Comparison of ENCODE assay signal across 2 cellular contexts in the genomic region with DNA sequence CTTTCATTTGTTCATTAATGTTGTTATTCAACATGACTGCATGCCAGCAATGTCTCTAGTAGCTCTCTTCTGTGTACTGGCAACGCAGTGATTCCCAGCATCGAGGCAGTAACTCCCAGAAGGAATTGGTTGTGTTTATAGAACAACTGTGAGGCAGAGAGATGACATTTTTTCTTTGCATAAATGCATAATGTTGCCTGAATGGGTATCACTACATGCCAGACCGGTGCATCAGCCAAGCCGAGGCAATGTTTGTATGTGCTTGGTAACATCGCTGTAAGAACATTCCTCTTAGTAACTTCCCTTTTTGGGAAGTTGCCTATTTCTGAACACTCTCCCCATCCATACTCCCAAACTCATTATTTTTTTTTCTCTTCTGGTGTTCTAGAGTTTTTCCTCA.
TF ChIP-seq lines count a peak whose summit lies in the region.

No MANE protein-coding gene starts in this region.

TF ChIP-seq in SK-N-SH, 30 proteins besides CTCF, POLR2A, EP300 and RAD21 (continued from another document):
- TF ChIP-seq, protein P1, sequence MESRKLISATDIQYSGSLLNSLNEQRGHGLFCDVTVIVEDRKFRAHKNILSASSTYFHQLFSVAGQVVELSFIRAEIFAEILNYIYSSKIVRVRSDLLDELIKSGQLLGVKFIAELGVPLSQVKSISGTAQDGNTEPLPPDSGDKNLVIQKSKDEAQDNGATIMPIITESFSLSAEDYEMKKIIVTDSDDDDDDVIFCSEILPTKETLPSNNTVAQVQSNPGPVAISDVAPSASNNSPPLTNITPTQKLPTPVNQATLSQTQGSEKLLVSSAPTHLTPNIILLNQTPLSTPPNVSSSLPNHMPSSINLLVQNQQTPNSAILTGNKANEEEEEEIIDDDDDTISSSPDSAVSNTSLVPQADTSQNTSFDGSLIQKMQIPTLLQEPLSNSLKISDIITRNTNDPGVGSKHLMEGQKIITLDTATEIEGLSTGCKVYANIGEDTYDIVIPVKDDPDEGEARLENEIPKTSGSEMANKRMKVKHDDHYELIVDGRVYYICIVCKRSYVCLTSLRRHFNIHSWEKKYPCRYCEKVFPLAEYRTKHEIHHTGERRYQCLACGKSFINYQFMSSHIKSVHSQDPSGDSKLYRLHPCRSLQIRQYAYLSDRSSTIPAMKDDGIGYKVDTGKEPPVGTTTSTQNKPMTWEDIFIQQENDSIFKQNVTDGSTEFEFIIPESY (IDR thresholded peaks at IDR 0.05; ENCODE audit: borderline replicate concordance, low read depth) = no peak
- TF ChIP-seq, protein P2, sequence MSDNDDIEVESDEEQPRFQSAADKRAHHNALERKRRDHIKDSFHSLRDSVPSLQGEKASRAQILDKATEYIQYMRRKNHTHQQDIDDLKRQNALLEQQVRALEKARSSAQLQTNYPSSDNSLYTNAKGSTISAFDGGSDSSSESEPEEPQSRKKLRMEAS (IDR thresholded peaks at IDR 0.05; ENCODE audit: low read depth) = no peak
- TF ChIP-seq NFIC (IDR thresholded peaks at IDR 0.05; ENCODE audit: borderline replicate concordance) (no peak), YY1 (IDR thresholded peaks at IDR 0.05; ENCODE audit: low read depth) (no peak), GABPA (IDR thresholded peaks at IDR 0.05; ENCODE audit: low read depth) (no peak), FOSL2 (IDR thresholded peaks at IDR 0.05; ENCODE audit: borderline replicate concordance, low read depth) (no peak)
- TF ChIP-seq, protein P3, sequence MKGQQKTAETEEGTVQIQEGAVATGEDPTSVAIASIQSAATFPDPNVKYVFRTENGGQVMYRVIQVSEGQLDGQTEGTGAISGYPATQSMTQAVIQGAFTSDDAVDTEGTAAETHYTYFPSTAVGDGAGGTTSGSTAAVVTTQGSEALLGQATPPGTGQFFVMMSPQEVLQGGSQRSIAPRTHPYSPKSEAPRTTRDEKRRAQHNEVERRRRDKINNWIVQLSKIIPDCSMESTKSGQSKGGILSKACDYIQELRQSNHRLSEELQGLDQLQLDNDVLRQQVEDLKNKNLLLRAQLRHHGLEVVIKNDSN (IDR thresholded peaks at IDR 0.05; ENCODE audit: borderline replicate concordance, low read depth) = no peak

TF ChIP-seq in SK-N-SH treated with all-trans-retinoic acid at 6 μM for 48 hours, 23 proteins besides CTCF, POLR2A, EP300 and RAD21 (continued from another document):
- TF ChIP-seq, protein P4, sequence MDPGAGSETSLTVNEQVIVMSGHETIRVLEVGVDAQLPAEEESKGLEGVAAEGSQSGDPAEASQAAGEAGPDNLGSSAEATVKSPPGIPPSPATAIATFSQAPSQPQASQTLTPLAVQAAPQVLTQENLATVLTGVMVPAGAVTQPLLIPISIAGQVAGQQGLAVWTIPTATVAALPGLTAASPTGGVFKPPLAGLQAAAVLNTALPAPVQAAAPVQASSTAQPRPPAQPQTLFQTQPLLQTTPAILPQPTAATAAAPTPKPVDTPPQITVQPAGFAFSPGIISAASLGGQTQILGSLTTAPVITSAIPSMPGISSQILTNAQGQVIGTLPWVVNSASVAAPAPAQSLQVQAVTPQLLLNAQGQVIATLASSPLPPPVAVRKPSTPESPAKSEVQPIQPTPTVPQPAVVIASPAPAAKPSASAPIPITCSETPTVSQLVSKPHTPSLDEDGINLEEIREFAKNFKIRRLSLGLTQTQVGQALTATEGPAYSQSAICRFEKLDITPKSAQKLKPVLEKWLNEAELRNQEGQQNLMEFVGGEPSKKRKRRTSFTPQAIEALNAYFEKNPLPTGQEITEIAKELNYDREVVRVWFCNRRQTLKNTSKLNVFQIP (CRISPR knock-in tag; IDR thresholded peaks at IDR 0.05; ENCODE audit: borderline replicate concordance, low read depth) = no peak
- TF ChIP-seq OSR1 (CRISPR knock-in tag; IDR thresholded peaks at IDR 0.05) (no peak), ESRRG (CRISPR knock-in tag; IDR thresholded peaks at IDR 0.05) (no peak), PPARA (CRISPR knock-in tag; IDR thresholded peaks at IDR 0.05; ENCODE audit: borderline replicate concordance) (no peak)
- TF ChIP-seq, protein P5, sequence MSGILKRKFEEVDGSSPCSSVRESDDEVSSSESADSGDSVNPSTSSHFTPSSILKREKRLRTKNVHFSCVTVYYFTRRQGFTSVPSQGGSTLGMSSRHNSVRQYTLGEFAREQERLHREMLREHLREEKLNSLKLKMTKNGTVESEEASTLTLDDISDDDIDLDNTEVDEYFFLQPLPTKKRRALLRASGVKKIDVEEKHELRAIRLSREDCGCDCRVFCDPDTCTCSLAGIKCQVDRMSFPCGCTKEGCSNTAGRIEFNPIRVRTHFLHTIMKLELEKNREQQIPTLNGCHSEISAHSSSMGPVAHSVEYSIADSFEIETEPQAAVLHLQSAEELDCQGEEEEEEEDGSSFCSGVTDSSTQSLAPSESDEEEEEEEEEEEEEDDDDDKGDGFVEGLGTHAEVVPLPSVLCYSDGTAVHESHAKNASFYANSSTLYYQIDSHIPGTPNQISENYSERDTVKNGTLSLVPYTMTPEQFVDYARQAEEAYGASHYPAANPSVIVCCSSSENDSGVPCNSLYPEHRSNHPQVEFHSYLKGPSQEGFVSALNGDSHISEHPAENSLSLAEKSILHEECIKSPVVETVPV (CRISPR knock-in tag; IDR thresholded peaks at IDR 0.05) = no peak
